8 cellular contexts compared by ENCODE assay signal in genomic region chr11:92611157-92611556, GRCh38.
"Had no signal": no experiment of that assay in that cellular context is flagged by ENCODE, and none has a peak within 500 bp of the region (broad histone marks: within the 10 kb centered on the region; RNA-seq: fewer than 3 reads in every experiment).

No MANE protein-coding gene starts in this region.

- H3K4me3 ChIP-seq: GM23248, HAP-1 had no signal

- H3K4me3 Mint-ChIP-seq: H9, HFFc6 had no signal

- H3K4me1 Mint-ChIP-seq: H9 had no signal

- H3K27ac ChIP-seq: GM23248 had no signal

- DNase-seq: GM23248, GOT3, H7, H9, HCEC 1CT, HFFc6 had no signal

- H3K27ac Mint-ChIP-seq: HFFc6 had no signal

- H3K36me3 ChIP-seq: HAP-1 had no signal

- H3K9ac ChIP-seq: GM23248 had no signal

- H3K9me3 ChIP-seq: HAP-1 had no signal

- ATAC-seq: HCT116 had no signal

- H2AFZ ChIP-seq: GM23248 had no signal

- H3K4me1 ChIP-seq: HAP-1 had no signal
